ENCODE assay signal across 1 cellular context in genomic region chr6:35954335-35954734, GRCh38.
TF ChIP-seq lines count a peak whose summit lies in the region.

No MANE protein-coding gene starts in this region.

TF ChIP-seq in IMR-90, 13 proteins besides CTCF, POLR2A, EP300 and RAD21:
- TF ChIP-seq, protein P1, sequence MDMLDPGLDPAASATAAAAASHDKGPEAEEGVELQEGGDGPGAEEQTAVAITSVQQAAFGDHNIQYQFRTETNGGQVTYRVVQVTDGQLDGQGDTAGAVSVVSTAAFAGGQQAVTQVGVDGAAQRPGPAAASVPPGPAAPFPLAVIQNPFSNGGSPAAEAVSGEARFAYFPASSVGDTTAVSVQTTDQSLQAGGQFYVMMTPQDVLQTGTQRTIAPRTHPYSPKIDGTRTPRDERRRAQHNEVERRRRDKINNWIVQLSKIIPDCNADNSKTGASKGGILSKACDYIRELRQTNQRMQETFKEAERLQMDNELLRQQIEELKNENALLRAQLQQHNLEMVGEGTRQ (IDR thresholded peaks at IDR 0.05; ENCODE audit: low read depth, low read length) = no peak
